In the genomic region with DNA sequence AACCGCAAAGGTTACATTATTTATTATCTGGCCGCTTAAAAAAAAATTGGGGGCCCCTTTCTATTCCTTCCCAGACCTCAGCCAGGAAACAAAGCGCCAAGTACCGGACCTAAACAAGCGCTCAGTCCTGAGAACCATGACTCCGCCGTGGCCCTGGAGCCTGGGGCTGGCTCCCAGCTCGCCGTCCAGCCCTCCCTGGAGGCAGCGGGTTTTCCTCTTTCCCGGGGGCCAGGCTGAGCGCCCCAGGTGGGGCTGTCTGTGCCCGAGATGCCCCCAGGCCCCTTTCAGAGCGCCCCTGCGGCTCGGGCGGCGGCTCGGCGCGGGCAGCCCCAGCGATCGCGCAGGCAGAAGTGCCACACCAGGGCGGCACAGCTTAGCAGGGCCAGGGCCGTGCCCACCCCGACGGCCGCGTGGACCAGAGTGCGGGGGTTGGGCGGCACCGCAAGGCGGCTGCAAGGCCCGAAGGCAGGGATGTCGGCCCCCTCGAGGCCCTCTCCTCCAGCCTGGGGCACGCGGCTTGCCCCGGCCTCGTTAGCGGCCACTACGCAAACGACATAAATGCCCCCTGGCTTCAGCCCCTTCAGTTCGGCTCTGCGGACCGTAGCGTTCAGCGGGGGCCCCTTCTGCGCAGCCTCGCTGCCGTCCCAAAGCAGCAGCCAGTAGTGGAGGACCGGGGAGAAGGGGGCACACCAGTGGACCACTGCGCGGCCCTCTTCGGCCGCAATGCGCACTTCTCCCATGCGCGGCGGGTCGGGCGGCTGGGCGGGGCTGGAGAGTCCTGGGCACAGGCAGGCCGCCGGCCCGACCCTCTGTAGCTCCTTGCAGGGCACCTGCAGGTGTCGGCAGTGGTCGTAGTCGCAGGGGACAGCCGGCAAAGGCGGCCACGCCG, we compare ENCODE assay signal across 11 cellular contexts. TPM values are rescaled to one million over a fixed set of nuclear protein-coding genes. Genes with fewer than 3 reads are reported as not detected.
A peak's percentile ranks its signal among the peaks of the same experiment; 100 is the strongest.
DNase-seq lines count a peak whose midpoint lies in the region; ATAC-seq, FAIRE-seq and TF ChIP-seq lines count a peak whose summit lies in the region.
"Had no signal": no experiment of that assay in that cellular context is flagged by ENCODE, and none has a peak within 500 bp of the region (broad histone marks: within the 10 kb centered on the region; RNA-seq: fewer than 3 reads in every experiment).

No MANE protein-coding gene starts in this region.

- H3K27me3 ChIP-seq in astrocyte (ENCODE audit: insufficient read depth, low read length): peaks cover 3% of the 10 kb centered on the region
- H3K27me3 ChIP-seq in right cardiac atrium (ENCODE audit: control insufficient read depth, insufficient read depth): no peaks in the 10 kb centered on the region
- H3K27me3 ChIP-seq in subcutaneous abdominal adipose tissue (ENCODE audit: control insufficient read depth in 5 of 5, insufficient read depth in 4 of 5, low read length in 5 of 5): no peaks in the 10 kb centered on the region
- H3K27me3 ChIP-seq in naive thymus-derived CD4-positive, alpha-beta T cell (ENCODE audit: control insufficient read depth in 2 of 2, insufficient read depth in 2 of 2, low read length in 2 of 2): no peaks in the 10 kb centered on the region
- H3K27me3 ChIP-seq: hepatocyte, SJCRH30 had no signal

- H3K9ac ChIP-seq in astrocyte (ENCODE audit: low read length): peak overlapping the region; percentile 23
- H3K9ac ChIP-seq in subcutaneous abdominal adipose tissue (ENCODE audit: low read length in 5 of 5): peak overlapping the region in 2 of 5 donors; percentile 25 to 62

- FAIRE-seq in astrocyte (lab: Jason Lieb, UNC): no peak

- WGBS in right cardiac atrium: 40% methylated on average over 74 of the region's 74 CpGs

- peaks cover 3% of the 10 kb centered on the region for H3K36me3 Mint-ChIP-seq in astrocyte (ENCODE audit: low read depth, unreplicated experiment)
- peaks cover 0 to 20% (median 11%) of the 10 kb centered on the region in 5 donors for H3K36me3 Mint-ChIP-seq in naive thymus-derived CD4-positive, alpha-beta T cell

- POLR2A ChIA-PET in naive thymus-derived CD4-positive, alpha-beta T cell (lab: Charles Lee): interaction anchor here (0.6 to 1.6 kb wide), 10 partner anchors 11 to 97 kb away, joined by 3 to 6 read pairs (median 3); a partner anchor contains a TSS

- H3K4me3 ChIP-seq in astrocyte (ENCODE audit: insufficient read depth, low read depth, low read length): peak overlapping the region; percentile 33
- H3K4me3 ChIP-seq in right cardiac atrium (ENCODE audit: low read length): peak overlapping the region; percentile 6
- H3K4me3 ChIP-seq in subcutaneous abdominal adipose tissue (ENCODE audit: low read depth in 1 of 5, low read length in 5 of 5): peak overlapping the region; percentile 43 to 80 (median 59)
- no peak overlapping the region for H3K4me3 ChIP-seq in naive thymus-derived CD4-positive, alpha-beta T cell (ENCODE audit: low read length)
- H3K4me3 ChIP-seq: hepatocyte, SJCRH30 had no signal

- CTCF ChIA-PET in naive thymus-derived CD4-positive, alpha-beta T cell (lab: Charles Lee): interaction anchor here (0.7 kb wide), 1 partner anchor 11 kb away, joined by 3 read pairs; no protein-coding TSS in a partner anchor

- H3K9me3 Mint-ChIP-seq in astrocyte (ENCODE audit: unreplicated experiment): no peaks in the 10 kb centered on the region
- no peaks in the 10 kb centered on the region for H3K9me3 Mint-ChIP-seq in naive thymus-derived CD4-positive, alpha-beta T cell
- H3K9me3 Mint-ChIP-seq: activated CD4-positive, alpha-beta memory T cell treated with anti-CD3 and anti-CD28 coated beads, Interleukin-2, amount 10 ng/mL, durations not matched to agents 7 days and 5 days; HFFc6 had no signal

- H3K4me1 Mint-ChIP-seq in astrocyte (ENCODE audit: low read depth, unreplicated experiment): peaks cover 13% of the 10 kb centered on the region
- H3K4me1 Mint-ChIP-seq in naive thymus-derived CD4-positive, alpha-beta T cell: no peaks in the 10 kb centered on the region
- H3K4me1 Mint-ChIP-seq: activated CD4-positive, alpha-beta memory T cell treated with anti-CD3 and anti-CD28 coated beads, Interleukin-2, amount 10 ng/mL, durations not matched to agents 7 days and 5 days had no signal

- H3K4me1 ChIP-seq in astrocyte (ENCODE audit: insufficient read depth, low read length) (peaks cover 13% of the 10 kb centered on the region), right cardiac atrium (ENCODE audit: control insufficient read depth, insufficient read depth, low read length) (peaks cover 2% of the 10 kb centered on the region), subcutaneous abdominal adipose tissue (ENCODE audit: control insufficient read depth in 5 of 5, insufficient read depth in 5 of 5, low read length in 5 of 5) (peaks cover 8 to 29% (median 26%) of the 10 kb centered on the region in 5 donors)
- no peaks in the 10 kb centered on the region for H3K4me1 ChIP-seq in naive thymus-derived CD4-positive, alpha-beta T cell (ENCODE audit: control insufficient read depth in 2 of 2, insufficient read depth in 2 of 2, low read length in 2 of 2)

- H3K4me3 Mint-ChIP-seq in astrocyte (ENCODE audit: unreplicated experiment): no peak overlapping the region
- H3K4me3 Mint-ChIP-seq in naive thymus-derived CD4-positive, alpha-beta T cell: no peak overlapping the region
- H3K4me3 Mint-ChIP-seq: activated CD4-positive, alpha-beta memory T cell treated with anti-CD3 and anti-CD28 coated beads, Interleukin-2, amount 10 ng/mL, durations not matched to agents 7 days and 5 days had no signal

- no peak for TF ChIP-seq CTCF in astrocyte (IDR thresholded peaks at IDR 0.05; ENCODE audit: insufficient read depth, low read depth, low read length)

- peak overlapping the region; percentile 73 for H2AFZ ChIP-seq in astrocyte (ENCODE audit: low read depth, low read length)
- H2AFZ ChIP-seq: hepatocyte had no signal

- H3K79me2 ChIP-seq in astrocyte (ENCODE audit: insufficient read depth, low read length): no peaks in the 10 kb centered on the region
- H3K79me2 ChIP-seq: hepatocyte had no signal

- intact Hi-C loops in right cardiac atrium (cut with DNase I): no loop called here
- intact Hi-C loops in naive thymus-derived CD4-positive, alpha-beta T cell (cut with micrococcal nuclease): no loop called here

- H3K36me3 ChIP-seq in astrocyte (ENCODE audit: insufficient read depth, low read length) (peaks cover 10% of the 10 kb centered on the region), subcutaneous abdominal adipose tissue (ENCODE audit: control insufficient read depth in 5 of 5, insufficient read depth in 5 of 5, low read length in 5 of 5) (peaks cover 0 to 29% (median 21%) of the 10 kb centered on the region in 5 donors)
- H3K36me3 ChIP-seq in naive thymus-derived CD4-positive, alpha-beta T cell (ENCODE audit: control insufficient read depth in 2 of 3, insufficient read depth in 3 of 3, low read length in 3 of 3): peaks cover 0 to 30% (median 0%) of the 10 kb centered on the region in 3 experiments

- peak overlapping the region; percentile 73 for H3K4me2 ChIP-seq in astrocyte (ENCODE audit: low read length)

- no peaks in the 10 kb centered on the region for H3K27me3 Mint-ChIP-seq in astrocyte (ENCODE audit: low read depth, unreplicated experiment)
- H3K27me3 Mint-ChIP-seq in naive thymus-derived CD4-positive, alpha-beta T cell: peaks cover 6 to 13% (median 10%) of the 10 kb centered on the region in 5 donors

- ATAC-seq in right cardiac atrium: peak; percentile 34 to 54
- ATAC-seq in naive thymus-derived CD4-positive, alpha-beta T cell: no peak
- no peak for ATAC-seq in GM21529 (IDR thresholded peaks at IDR 0.05; ENCODE audit: unreplicated experiment)

- H3K27ac ChIP-seq in astrocyte (ENCODE audit: low read depth, low read length) (no peak overlapping the region), right cardiac atrium (ENCODE audit: low read length) (no peak overlapping the region), subcutaneous abdominal adipose tissue (ENCODE audit: low read depth, low read length) (peak overlapping the region; percentile 69)
- no peak overlapping the region for H3K27ac ChIP-seq in naive thymus-derived CD4-positive, alpha-beta T cell (ENCODE audit: low read depth, low read length)
- H3K27ac ChIP-seq: hepatocyte, SJCRH30 had no signal

- H4K20me1 ChIP-seq in astrocyte (ENCODE audit: insufficient read depth, low read length): no peaks in the 10 kb centered on the region

- H3K27ac Mint-ChIP-seq in astrocyte (ENCODE audit: unreplicated experiment): no peak overlapping the region
- no peak overlapping the region for H3K27ac Mint-ChIP-seq in naive thymus-derived CD4-positive, alpha-beta T cell
- H3K27ac Mint-ChIP-seq: activated CD4-positive, alpha-beta memory T cell treated with anti-CD3 and anti-CD28 coated beads, Interleukin-2, amount 10 ng/mL, durations not matched to agents 7 days and 5 days had no signal

- no peak for DNase-seq in astrocyte (ENCODE audit: low read depth)
- peak in 1 of 3 donors; percentile 74 for DNase-seq in right cardiac atrium
- no peak for DNase-seq in naive thymus-derived CD4-positive, alpha-beta T cell
- no peak for DNase-seq in SW480 (ENCODE audit: low spot score)
- DNase-seq: activated CD4-positive, alpha-beta memory T cell treated with anti-CD3 and anti-CD28 coated beads, Interleukin-2, amount 10 ng/mL, durations not matched to agents 7 days and 5 days; DND-41; HFFc6 had no signal

- no peaks in the 10 kb centered on the region for H3K9me3 ChIP-seq in astrocyte (ENCODE audit: insufficient read depth, low read depth, low read length)
- no peaks in the 10 kb centered on the region for H3K9me3 ChIP-seq in right cardiac atrium (ENCODE audit: control insufficient read depth, low read length)
- H3K9me3 ChIP-seq in subcutaneous abdominal adipose tissue (ENCODE audit: control insufficient read depth in 5 of 5, low read length in 5 of 5): no peaks in the 10 kb centered on the region
- no peaks in the 10 kb centered on the region for H3K9me3 ChIP-seq in naive thymus-derived CD4-positive, alpha-beta T cell (ENCODE audit: control insufficient read depth in 2 of 3, low read length in 3 of 3)
- H3K9me3 ChIP-seq: SJCRH30 had no signal

RNA-seq across cellular contexts. Expression of a gene that starts 1.6 kb away (rescaled TPM):
- total RNA-seq in astrocyte (0.17 and 0.43 TPM in 2 replicates), right cardiac atrium (1 to 10 TPM; 1.4 to 3.3 (median 2.3) TPM)
- polyA plus RNA-seq in right cardiac atrium: 3.0 TPM
- total RNA-seq in naive thymus-derived CD4-positive, alpha-beta T cell: under 1 TPM in 3 of 5 experiments, not detected in 2; 0.12 to 0.38 (median 0.24) TPM
- polyA plus RNA-seq in naive thymus-derived CD4-positive, alpha-beta T cell: not detected

RNA-seq across cellular contexts. Expression of a gene that starts 8.9 kb away (rescaled TPM):
- total RNA-seq in astrocyte (80.0 and 89.8 TPM in 2 replicates), right cardiac atrium (10 to 100 TPM; 76.6 to 95.7 (median 83.6) TPM)
- polyA plus RNA-seq in right cardiac atrium: 101 TPM
- 100 to 1,000 TPM; 114 to 215 (median 207) TPM for total RNA-seq in naive thymus-derived CD4-positive, alpha-beta T cell
- polyA plus RNA-seq in naive thymus-derived CD4-positive, alpha-beta T cell: 100 to 1,000 TPM; 218 to 256 TPM

RNA-seq across cellular contexts. Expression of a gene that starts 15.7 kb away (rescaled TPM):
- total RNA-seq in astrocyte: 6.4 and 8.0 TPM in 2 replicates
- total RNA-seq in right cardiac atrium: 1 to 10 TPM; 3.2 to 5.8 (median 3.6) TPM
- polyA plus RNA-seq in right cardiac atrium: 7.3 TPM
- 10 to 100 TPM; 13.8 to 26.4 (median 20.8) TPM for total RNA-seq in naive thymus-derived CD4-positive, alpha-beta T cell
- 1 to 10 TPM; 3.5 to 5.9 TPM for polyA plus RNA-seq in naive thymus-derived CD4-positive, alpha-beta T cell

RNA-seq across cellular contexts. Expression of a gene that starts 16.3 kb away (rescaled TPM):
- total RNA-seq in astrocyte (7.2 and 8.7 TPM in 2 replicates), right cardiac atrium (1 to 10 TPM; 5.2 to 8.6 (median 6.5) TPM)
- 12.9 TPM for polyA plus RNA-seq in right cardiac atrium
- 1 to 10 TPM; 2.2 to 8.2 (median 5.8) TPM for total RNA-seq in naive thymus-derived CD4-positive, alpha-beta T cell
- polyA plus RNA-seq in naive thymus-derived CD4-positive, alpha-beta T cell: 10 to 100 TPM in 1 of 2 donors, 1 to 10 TPM in 1; 9.1 to 11.1 TPM

RNA-seq across cellular contexts. Expression of a gene that starts 19.5 kb away (rescaled TPM):
- total RNA-seq in astrocyte (51.1 and 55.0 TPM in 2 replicates), right cardiac atrium (10 to 100 TPM; 20.0 to 27.6 (median 26.5) TPM)
- 34.3 TPM for polyA plus RNA-seq in right cardiac atrium
- 10 to 100 TPM; 28.4 to 53.9 (median 39.0) TPM for total RNA-seq in naive thymus-derived CD4-positive, alpha-beta T cell
- polyA plus RNA-seq in naive thymus-derived CD4-positive, alpha-beta T cell: 10 to 100 TPM; 57.9 to 63.5 TPM

Comparison
In these comparisons a context has a peak if more than half of its experiments do, and no peak if none do; other contexts are left out.
1. ATAC-seq: peak in right cardiac atrium (2 of 2); none in naive thymus-derived CD4-positive, alpha-beta T cell (single experiment) and GM21529 (single experiment).